Comparison of ENCODE assay signal across 19 cellular contexts in the genomic region with DNA sequence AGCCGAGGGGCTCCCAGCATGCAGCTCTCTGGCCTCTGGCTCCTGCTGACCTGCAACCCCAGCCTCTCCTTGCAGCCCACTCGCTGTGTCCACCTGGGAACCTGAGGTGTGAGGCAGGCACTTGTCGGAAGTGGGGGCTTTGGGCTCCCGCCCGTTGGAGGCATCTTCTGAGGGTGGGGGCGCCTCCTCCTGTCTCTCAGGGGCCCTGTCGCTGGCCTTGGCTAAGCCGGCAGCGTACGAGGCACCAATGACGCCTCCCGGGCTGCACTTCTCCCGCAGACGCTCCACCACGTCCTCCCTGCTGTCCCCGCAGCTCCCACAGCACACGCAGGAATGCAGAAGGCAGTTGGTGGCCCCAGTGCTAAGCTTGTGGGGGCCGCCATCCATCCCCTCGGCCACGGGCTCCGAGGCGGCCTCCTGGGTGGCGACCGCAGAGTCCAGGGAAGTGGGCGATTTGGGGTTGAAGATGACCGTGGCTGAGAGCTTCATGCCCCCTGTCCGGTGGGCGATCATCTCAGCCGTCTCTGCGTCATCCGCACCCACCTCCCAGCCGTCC. TPM values are rescaled to one million over a fixed set of nuclear protein-coding genes. Genes with fewer than 3 reads are reported as not detected.
DNase-seq lines count a peak whose midpoint lies in the region; ATAC-seq and TF ChIP-seq lines count a peak whose summit lies in the region.
"Had no signal": no experiment of that assay in that cellular context is flagged by ENCODE, and none has a peak within 500 bp of the region (broad histone marks: within the 10 kb centered on the region; RNA-seq: fewer than 3 reads in every experiment).

No MANE protein-coding gene starts in this region.

- H3K27me3 ChIP-seq in right atrium auricular region (no peaks in the 10 kb centered on the region), esophagus muscularis mucosa (no peaks in the 10 kb centered on the region), neuronal stem cell (ENCODE audit: control insufficient read depth in 3 of 3, insufficient read depth in 3 of 3, low read depth in 1 of 3, low read length in 3 of 3) (peaks cover 0 to 9% (median 0%) of the 10 kb centered on the region in 3 experiments), aorta (ENCODE audit: control insufficient read depth in 1 of 2, insufficient read depth in 2 of 2, low read length in 1 of 2) (no peaks in the 10 kb centered on the region)
- no peaks in the 10 kb centered on the region for H3K27me3 ChIP-seq in effector memory CD4-positive, alpha-beta T cell (replicated peaks; ENCODE audit: control insufficient read depth, insufficient read depth, low read length, poor library complexity, severe bottlenecking)
- H3K27me3 ChIP-seq: Peyer's patch, SJCRH30 had no signal

- ATAC-seq in left ventricle myocardium superior (no peak), aorta (ENCODE audit: low FRiP score) (peak; percentile 47)
- ATAC-seq: HCT116 had no signal

- H2AK5ac ChIP-seq in neuronal stem cell (ENCODE audit: low read depth, low read length), result peak overlapping the region; percentile 54

- no peak for TF ChIP-seq CTCF in right atrium auricular region (IDR thresholded peaks at IDR 0.05)
- no peak for TF ChIP-seq CTCF in esophagus muscularis mucosa (IDR thresholded peaks at IDR 0.05)

- no peak overlapping the region for H3K4ac ChIP-seq in neuronal stem cell (ENCODE audit: low read length)

- H3K14ac ChIP-seq in neuronal stem cell (ENCODE audit: low read length), result no peak overlapping the region

- H3K9ac ChIP-seq in neuronal stem cell (ENCODE audit: low read depth, low read length, poor library complexity), result peak overlapping the region; percentile 73
- H3K9ac ChIP-seq: GM23248 had no signal

- no peak overlapping the region for H2BK5ac ChIP-seq in neuronal stem cell (ENCODE audit: low read length)

- no peak overlapping the region for H4K8ac ChIP-seq in neuronal stem cell (ENCODE audit: low read depth, low read length)

- no peaks in the 10 kb centered on the region for H3K79me1 ChIP-seq in neuronal stem cell (ENCODE audit: low read depth, low read length)

- H3K18ac ChIP-seq in neuronal stem cell (ENCODE audit: low read length), result no peak overlapping the region

- no peak overlapping the region for H3K4me2 ChIP-seq in neuronal stem cell (ENCODE audit: insufficient read depth, low read length, poor library complexity, severe bottlenecking)

- no peak for TF ChIP-seq POLR2A in esophagus muscularis mucosa (IDR thresholded peaks at IDR 0.05; ENCODE audit: low read depth)

- H2BK12ac ChIP-seq in neuronal stem cell (ENCODE audit: low read length), result no peak overlapping the region

- no peak overlapping the region for H2BK120ac ChIP-seq in neuronal stem cell (ENCODE audit: low read depth, low read length)

- H3K9me3 ChIP-seq in right atrium auricular region (peaks cover 0 to 6% of the 10 kb centered on the region in 2 donors), esophagus muscularis mucosa (peaks cover 0 to 27% (median 9%) of the 10 kb centered on the region in 4 donors), neuronal stem cell (replicated peaks in 1 of 2; ENCODE audit: control insufficient read depth in 2 of 2, insufficient read depth in 1 of 2, low read depth in 1 of 2, low read length in 2 of 2) (peaks cover 6 to 13% of the 10 kb centered on the region in 2 donors), aorta (ENCODE audit: control insufficient read depth, low read length) (peaks cover 2% of the 10 kb centered on the region)
- no peaks in the 10 kb centered on the region for H3K9me3 ChIP-seq in effector memory CD4-positive, alpha-beta T cell (ENCODE audit: control insufficient read depth, low read length)
- H3K9me3 ChIP-seq: Peyer's patch, SJCRH30 had no signal

- TF ChIP-seq EP300 in esophagus muscularis mucosa (IDR thresholded peaks at IDR 0.05), result no peak

- H3K27ac ChIP-seq in right atrium auricular region (no peak overlapping the region), esophagus muscularis mucosa (replicated peaks in 1 of 4) (no peak overlapping the region), neuronal stem cell (replicated peaks; ENCODE audit: low read length) (no peak overlapping the region), aorta (ENCODE audit: low read depth in 1 of 2, low read length in 2 of 2) (no peak overlapping the region)
- H3K27ac ChIP-seq in effector memory CD4-positive, alpha-beta T cell (ENCODE audit: insufficient read depth, low read length, poor library complexity, severe bottlenecking), result no peak overlapping the region
- H3K27ac ChIP-seq: GM23248, Peyer's patch, SJCRH30 had no signal

- no peaks in the 10 kb centered on the region for H3K4me1 ChIP-seq in right atrium auricular region
- H3K4me1 ChIP-seq in esophagus muscularis mucosa, result peaks cover 0 to 12% (median 6%) of the 10 kb centered on the region in 4 donors
- H3K4me1 ChIP-seq in neuronal stem cell (ENCODE audit: control insufficient read depth in 2 of 2, insufficient read depth in 1 of 2, low read depth in 1 of 2, low read length in 2 of 2), result peaks cover 0 to 2% of the 10 kb centered on the region in 2 donors
- no peaks in the 10 kb centered on the region for H3K4me1 ChIP-seq in aorta (ENCODE audit: control insufficient read depth in 1 of 2, insufficient read depth in 2 of 2, low read length in 2 of 2)
- no peaks in the 10 kb centered on the region for H3K4me1 ChIP-seq in effector memory CD4-positive, alpha-beta T cell (ENCODE audit: control insufficient read depth, insufficient read depth, low read length, poor library complexity, severe bottlenecking)
- H3K4me1 ChIP-seq: Peyer's patch, SJCRH30 had no signal

- intact Hi-C loops in left ventricle myocardium superior (cut with micrococcal nuclease), result no loop called here
- intact Hi-C loops in esophagus muscularis mucosa (cut with DNase I), result no loop called here
- intact Hi-C loops in aorta (cut with DNase I), result no loop called here
- intact Hi-C loops in posterior vena cava (cut with DNase I), result no loop called here

- H3K4me3 ChIP-seq in right atrium auricular region (no peak overlapping the region), esophagus muscularis mucosa (no peak overlapping the region), neuronal stem cell (ENCODE audit: low read length in 2 of 2) (no peak overlapping the region), aorta (ENCODE audit: low read length in 2 of 2) (no peak overlapping the region)
- no peak overlapping the region for H3K4me3 ChIP-seq in effector memory CD4-positive, alpha-beta T cell (ENCODE audit: insufficient read depth, low read depth, low read length, poor library complexity, severe bottlenecking)
- H3K4me3 ChIP-seq: GM23248, Peyer's patch, SJCRH30 had no signal

- no peak overlapping the region for H2BK15ac ChIP-seq in neuronal stem cell (ENCODE audit: low read length)

- WGBS in esophagus muscularis mucosa, result 91% methylated on average over 18 of the region's 32 CpGs
- no CpG with 5 or more reads among the region's 32 CpGs for WGBS in neuronal stem cell (ENCODE audit: extremely low coverage in 2 of 2, insufficient read length in 2 of 2, insufficient replicate concordance in 1 of 2), 2 donors
- 94 to 95% methylated on average over 32 of the region's 32 CpGs for WGBS in aorta, 2 donors

- H3K36me3 ChIP-seq in right atrium auricular region (no peaks in the 10 kb centered on the region), esophagus muscularis mucosa (peaks cover 0 to 13% (median 6%) of the 10 kb centered on the region in 4 donors), neuronal stem cell (replicated peaks in 1 of 2; ENCODE audit: control insufficient read depth in 2 of 2, insufficient read depth in 2 of 2, low read length in 2 of 2) (no peaks in the 10 kb centered on the region), aorta (ENCODE audit: control insufficient read depth in 1 of 2, insufficient read depth in 2 of 2, low read length in 1 of 2) (no peaks in the 10 kb centered on the region)
- no peaks in the 10 kb centered on the region for H3K36me3 ChIP-seq in effector memory CD4-positive, alpha-beta T cell (ENCODE audit: control insufficient read depth, insufficient read depth, low read length)
- H3K36me3 ChIP-seq: SJCRH30 had no signal

- peak overlapping the region; percentile 50 for H3K23ac ChIP-seq in neuronal stem cell (ENCODE audit: low read depth, low read length, poor library complexity)

- H4K91ac ChIP-seq in neuronal stem cell (ENCODE audit: low read depth, low read length, poor library complexity), result no peak overlapping the region

- DNase-seq in right atrium auricular region (ENCODE audit: low spot score), result peak; percentile 18
- DNase-seq in left ventricle myocardium superior, result no peak
- peak; percentile 50 for DNase-seq in esophagus muscularis mucosa (ENCODE audit: extremely low spot score)
- DNase-seq in neuronal stem cell (ENCODE audit: low spot score), result no peak
- DNase-seq in aorta, result peak in 1 of 2 donors; percentile 65
- no peak for DNase-seq in posterior vena cava (ENCODE audit: low spot score)
- DNase-seq in DMS114 treated with DMSO at 0.1 percent for 48 hours (lab: John Stamatoyannopoulos, UW; ENCODE audit: unreplicated experiment), result no peak
- DNase-seq in effector memory CD4-positive, alpha-beta T cell, result no peak
- DNase-seq: DMS79, GM23248, Kasumi-1, NCI-H1694, NCI-H2081, NCI-H2171 treated with DMSO at 0.1 percent for 48 hours, NCI-H524 treated with DMSO at 0.1 percent for 48 hours, NCI-H82, SJCRH30 had no signal

- no peak overlapping the region for H2AFZ ChIP-seq in neuronal stem cell (ENCODE audit: low read length)
- H2AFZ ChIP-seq: GM23248 had no signal

RNA-seq across cellular contexts. Expression of a gene that starts 42.5 kb away (rescaled TPM):
- total RNA-seq in right atrium auricular region (10 to 100 TPM; 33.4 to 34.9 TPM), left ventricle myocardium superior (44.0 TPM), esophagus muscularis mucosa (10 to 100 TPM; 38.8 to 86.4 (median 59.2) TPM), aorta (10 to 100 TPM; 45.7 to 75.4 TPM), posterior vena cava (10 to 100 TPM; 43.6 to 43.7 TPM)
- polyA plus RNA-seq in neuronal stem cell (2013, experiment 1 of 2), result 45.6 TPM
- polyA plus RNA-seq in neuronal stem cell (2013, experiment 2 of 2), result 47.1 TPM
- polyA plus RNA-seq in aorta, result 10 to 100 TPM; 36.9 to 75.1 TPM

Comparison
In these comparisons a context has a peak if more than half of its experiments do, and no peak if none do; other contexts are left out.
1. DNase-seq: peak in right atrium auricular region (single experiment) and esophagus muscularis mucosa (single experiment); none in left ventricle myocardium superior (single experiment), neuronal stem cell (single experiment), posterior vena cava (single experiment), DMS114 treated with DMSO at 0.1 percent for 48 hours (single experiment) and effector memory CD4-positive, alpha-beta T cell (0 of 3).